Comparison of ENCODE assay signal across 21 cellular contexts in genomic region chr2:41527525-41528323, GRCh38.
A peak's percentile ranks its signal among the peaks of the same experiment; 100 is the strongest.
DNase-seq lines count a peak whose midpoint lies in the region; ATAC-seq, FAIRE-seq and TF ChIP-seq lines count a peak whose summit lies in the region.
"Had no signal": no experiment of that assay in that cellular context is flagged by ENCODE, and none has a peak within 500 bp of the region (broad histone marks: within the 10 kb centered on the region; RNA-seq: fewer than 3 reads in every experiment).

No MANE protein-coding gene starts in this region.

- no peak overlapping the region for H3K23ac ChIP-seq in IMR-90 (ENCODE audit: low read depth, low read length)

- H3K36me3 ChIP-seq in IMR-90 (ENCODE audit: control insufficient read depth, insufficient read depth, low read length) (no peaks in the 10 kb centered on the region), K562 (ENCODE audit: control insufficient read depth, insufficient read depth, low read length) (no peaks in the 10 kb centered on the region), kidney (ENCODE audit: control insufficient read depth in 1 of 2, insufficient read depth in 2 of 2, low read length in 2 of 2) (no peaks in the 10 kb centered on the region)
- no peaks in the 10 kb centered on the region for H3K36me3 ChIP-seq in CD4-positive, alpha-beta memory T cell (ENCODE audit: insufficient read depth, low read length)
- H3K36me3 ChIP-seq: BLaER1 had no signal

- in situ Hi-C loops in IMR-90 (cut with MboI; ENCODE audit: low sequenced_read_pairs), result no loop called here
- in situ Hi-C loops in K562 (cut with MboI), result no loop called here

- no peak overlapping the region for H2AFZ ChIP-seq in IMR-90 (replicated peaks; ENCODE audit: low read length, poor library complexity)
- no peak overlapping the region for H2AFZ ChIP-seq in K562 (ENCODE audit: low read depth, low read length)
- H2AFZ ChIP-seq: GM23248 had no signal

- no peak overlapping the region for H2AK5ac ChIP-seq in IMR-90 (ENCODE audit: low read depth, low read length)

- H3K27ac Mint-ChIP-seq in CD4-positive, alpha-beta memory T cell, result no peak overlapping the region
- H3K27ac Mint-ChIP-seq: B cell; CD4-positive, CD25-positive, alpha-beta regulatory T cell; CD8-positive, alpha-beta memory T cell had no signal

- peaks cover 0 to 11% (median 3%) of the 10 kb centered on the region in 8 donors for H3K9me3 Mint-ChIP-seq in CD4-positive, alpha-beta memory T cell

- no peaks in the 10 kb centered on the region for H3K9me1 ChIP-seq in IMR-90 (ENCODE audit: insufficient read depth, low read length)
- no peaks in the 10 kb centered on the region for H3K9me1 ChIP-seq in K562 (ENCODE audit: control insufficient read depth, insufficient read depth, low read length)

- CTCF ChIA-PET in IMR-90 (lab: Yijun Ruan, JAX), result no interaction called here
- CTCF ChIA-PET in K562 (lab: Yijun Ruan, JAX; ENCODE audit: low intra/inter-chr PET ratio), result no interaction called here
- CTCF ChIA-PET in CD4-positive, alpha-beta memory T cell (lab: Charles Lee; ENCODE audit: partially characterized antibody), result no interaction called here

- TF ChIP-seq EP300 in K562 (IDR thresholded peaks at IDR 0.05; ENCODE audit: low read length), result no peak

- H2AK9ac ChIP-seq in IMR-90 (replicated peaks; ENCODE audit: low read depth, low read length, poor library complexity), result no peak overlapping the region

- H3K4me3 ChIP-seq in IMR-90 (ENCODE audit: insufficient read depth, low read depth, low read length) (no peak overlapping the region), K562 (no peak overlapping the region), kidney (ENCODE audit: low read length in 2 of 2) (no peak overlapping the region)
- no peak overlapping the region for H3K4me3 ChIP-seq in CD4-positive, alpha-beta memory T cell (ENCODE audit: low read length in 2 of 2)
- H3K4me3 ChIP-seq: BLaER1, GM12878, GM23248 had no signal

- H3K4me2 ChIP-seq in IMR-90 (ENCODE audit: low read depth, low read length) (no peak overlapping the region), K562 (ENCODE audit: insufficient read depth, low read length) (no peak overlapping the region)
- H3K4me2 ChIP-seq: BLaER1 had no signal

- H4K5ac ChIP-seq in IMR-90 (ENCODE audit: low read depth, low read length), result no peak overlapping the region

- no peak overlapping the region for H2BK20ac ChIP-seq in IMR-90 (ENCODE audit: low read depth, low read length)

- H3K4me1 Mint-ChIP-seq in CD4-positive, alpha-beta memory T cell, result no peaks in the 10 kb centered on the region
- H3K4me1 Mint-ChIP-seq: B cell; CD4-positive, CD25-positive, alpha-beta regulatory T cell; CD8-positive, alpha-beta memory T cell had no signal

- no peak overlapping the region for H4K91ac ChIP-seq in IMR-90 (ENCODE audit: insufficient read depth, low read depth, low read length)

- POLR2A ChIA-PET in IMR-90 (lab: Charles Lee; ENCODE audit: unreplicated experiment) (no interaction called here), K562 (lab: Yijun Ruan, JAX) (no interaction called here)
- POLR2A ChIA-PET in CD4-positive, alpha-beta memory T cell (lab: Charles Lee; ENCODE audit: partially characterized antibody), result no interaction called here

- H4K8ac ChIP-seq in IMR-90 (ENCODE audit: low read depth in 2 of 2, low read length in 2 of 2), result no peak overlapping the region

- H3K79me2 ChIP-seq in K562 (ENCODE audit: control insufficient read depth, insufficient read depth, low read length), result no peaks in the 10 kb centered on the region

- TF ChIP-seq RAD21 in IMR-90 (IDR thresholded peaks at IDR 0.05; ENCODE audit: low read length) (no peak), K562 (CRISPR knock-in tag; conservative IDR thresholded peaks at IDR 0.05 in 1 of 2, IDR thresholded peaks at IDR 0.05 in 1 of 2) (no peak)

- no peaks in the 10 kb centered on the region for H3K79me1 ChIP-seq in IMR-90 (ENCODE audit: low read depth in 1 of 2, low read length in 2 of 2)

- dilution Hi-C loops in IMR-90 (cut with HindIII; ENCODE audit: low sequenced_read_pairs, unreplicated experiment), result no loop called here

- H3K14ac ChIP-seq in IMR-90 (replicated peaks; ENCODE audit: low read depth, low read length), result no peak overlapping the region

- H3K27ac ChIP-seq in IMR-90 (ENCODE audit: insufficient read depth, low read length), result no peak overlapping the region
- no peak overlapping the region for H3K27ac ChIP-seq in K562 (ENCODE audit: extremely low read depth, low read depth, low read length)
- no peak overlapping the region for H3K27ac ChIP-seq in kidney (ENCODE audit: low read depth in 2 of 2, low read length in 2 of 2)
- no peak overlapping the region for H3K27ac ChIP-seq in CD4-positive, alpha-beta memory T cell (ENCODE audit: low read depth, low read length)
- H3K27ac ChIP-seq: BLaER1, C4-2B, GM23248 had no signal

- H3K4ac ChIP-seq in IMR-90 (ENCODE audit: low read depth, low read length), result no peak overlapping the region

- no peaks in the 10 kb centered on the region for H3K9me3 ChIP-seq in IMR-90 (ENCODE audit: control insufficient read depth, insufficient read depth, low read length)
- no peaks in the 10 kb centered on the region for H3K9me3 ChIP-seq in K562 (replicated peaks; ENCODE audit: control insufficient read depth, insufficient read depth, low read depth, low read length)
- H3K9me3 ChIP-seq in kidney (ENCODE audit: control insufficient read depth in 1 of 2, low read length in 2 of 2), result no peaks in the 10 kb centered on the region
- no peaks in the 10 kb centered on the region for H3K9me3 ChIP-seq in CD4-positive, alpha-beta memory T cell (ENCODE audit: control insufficient read depth in 1 of 2, low read length in 2 of 2)
- H3K9me3 ChIP-seq: BLaER1 had no signal

- H2BK5ac ChIP-seq in IMR-90 (ENCODE audit: low read depth, low read length, poor library complexity, severe bottlenecking), result no peak overlapping the region

- no peak overlapping the region for H3K4me3 Mint-ChIP-seq in CD4-positive, alpha-beta memory T cell
- H3K4me3 Mint-ChIP-seq: B cell; CD4-positive, CD25-positive, alpha-beta regulatory T cell; CD8-positive, alpha-beta memory T cell; H9 had no signal

- no peak overlapping the region for H3K18ac ChIP-seq in IMR-90 (ENCODE audit: low read depth, low read length)

- no peaks in the 10 kb centered on the region for H3K36me3 Mint-ChIP-seq in CD4-positive, alpha-beta memory T cell
- H3K36me3 Mint-ChIP-seq: CD4-positive, CD25-positive, alpha-beta regulatory T cell; CD8-positive, alpha-beta memory T cell had no signal

- H4K20me1 ChIP-seq in IMR-90 (ENCODE audit: insufficient read depth, low read length) (no peaks in the 10 kb centered on the region), K562 (replicated peaks; ENCODE audit: control insufficient read depth, insufficient read depth, low read length) (no peaks in the 10 kb centered on the region)
- H4K20me1 ChIP-seq: BLaER1 had no signal

- DNase-seq in IMR-90 (no peak), K562 (ENCODE audit: extremely low read depth in 1 of 4, low spot score in 3 of 4) (no peak), kidney (no peak)
- no peak for DNase-seq in activated effector memory CD4-positive, alpha-beta T cell treated with Interleukin-2 at 50 U/mL for 16 hours
- no peak for DNase-seq in CD4-positive, alpha-beta memory T cell
- DNase-seq in stimulated activated CD8-positive, alpha-beta memory T cell treated with anti-CD3 and anti-CD28 coated beads, Interleukin-4, amount 100 ng/mL, for 48 hours, result no peak
- DNase-seq: CD4-positive, CD25-positive, alpha-beta regulatory T cell; CD8-positive, alpha-beta memory T cell; DMS 273 treated with DMSO at 0.1 percent for 48 hours; DMS79; EL; GDM1; GM23248; H9 had no signal

- H3K4me1 ChIP-seq in IMR-90 (ENCODE audit: control insufficient read depth, insufficient read depth, low read length), result no peaks in the 10 kb centered on the region
- H3K4me1 ChIP-seq in K562 (replicated peaks in 1 of 2; ENCODE audit: control insufficient read depth in 2 of 2, insufficient read depth in 2 of 2, low read length in 2 of 2), result no peaks in the 10 kb centered on the region
- no peaks in the 10 kb centered on the region for H3K4me1 ChIP-seq in kidney (ENCODE audit: control insufficient read depth in 1 of 2, insufficient read depth in 1 of 2, low read depth in 1 of 2, low read length in 2 of 2)
- H3K4me1 ChIP-seq in CD4-positive, alpha-beta memory T cell (ENCODE audit: insufficient read depth, low read length), result no peaks in the 10 kb centered on the region

- H3K27me3 ChIP-seq in IMR-90 (ENCODE audit: control insufficient read depth, insufficient read depth, low read length) (no peaks in the 10 kb centered on the region), K562 (ENCODE audit: control insufficient read depth in 2 of 2, insufficient read depth in 2 of 2, low read length in 2 of 2) (no peaks in the 10 kb centered on the region)
- H3K27me3 ChIP-seq in CD4-positive, alpha-beta memory T cell (ENCODE audit: insufficient read depth, low read length), result no peaks in the 10 kb centered on the region
- H3K27me3 ChIP-seq: BLaER1 had no signal

- H2BK120ac ChIP-seq in IMR-90 (ENCODE audit: low read depth, low read length), result no peak overlapping the region

- H3K9ac ChIP-seq in IMR-90 (ENCODE audit: low read depth, low read length), result no peak overlapping the region
- H3K9ac ChIP-seq in K562 (ENCODE audit: insufficient read depth in 1 of 2, low read depth in 2 of 2, low read length in 2 of 2), result no peak overlapping the region
- no peak overlapping the region for H3K9ac ChIP-seq in kidney (ENCODE audit: low read length in 2 of 2)
- H3K9ac ChIP-seq: BLaER1, GM23248 had no signal

- no peak overlapping the region for H3K56ac ChIP-seq in IMR-90 (ENCODE audit: extremely low read depth, insufficient read depth, low read length)

- FAIRE-seq in K562 (lab: Jason Lieb, UNC), result no peak
- FAIRE-seq in kidney (lab: Jason Lieb, UNC), result peak; percentile 27
- FAIRE-seq: D721Med, GM12878, GM19239 had no signal

- no peaks in the 10 kb centered on the region for H3K27me3 Mint-ChIP-seq in CD4-positive, alpha-beta memory T cell
- H3K27me3 Mint-ChIP-seq: B cell; CD4-positive, CD25-positive, alpha-beta regulatory T cell had no signal

- TF ChIP-seq CTCF in IMR-90 (conservative IDR thresholded peaks at IDR 0.05; ENCODE audit: low read depth, low read length) (no peak), K562 (IDR thresholded peaks at IDR 0.05 in 2 of 3, conservative IDR thresholded peaks at IDR 0.05 in 1 of 3; ENCODE audit: insufficient read depth in 2 of 3, low read depth in 1 of 3, low read length in 3 of 3) (no peak), kidney (IDR thresholded peaks at IDR 0.05; ENCODE audit: borderline replicate concordance, extremely low read depth, insufficient read depth) (no peak)

- BruUV-seq in IMR-90 (replicated peaks; lab: Mats Ljungman, UMichigan) (no TSS peak), K562 (replicated peaks; lab: Mats Ljungman, UMichigan) (no TSS peak)

- no peak for ATAC-seq in IMR-90 (ENCODE audit: low read depth)
- ATAC-seq in K562, result no peak
- ATAC-seq: GM12878, HCT116 had no signal

- H2BK15ac ChIP-seq in IMR-90 (ENCODE audit: low read depth, low read length), result no peak overlapping the region

- WGBS in IMR-90 (ENCODE audit: extremely low coverage in 2 of 2, insufficient read length in 1 of 2), 2 experiments, result no CpG with 5 or more reads among the region's 6 CpGs
- 4% methylated on average over 6 of the region's 6 CpGs for WGBS in K562 (ENCODE audit: insufficient coverage, low coverage, missing lambda C conversion rate)

- intact Hi-C loops in IMR-90 (cut with micrococcal nuclease) (no loop called here), K562 (cut with micrococcal nuclease) (no loop called here), kidney (cut with DNase I) (no loop called here)
- intact Hi-C loops in CD4-positive, alpha-beta memory T cell (cut with micrococcal nuclease), result no loop called here

- no peak for TF ChIP-seq POLR2A in IMR-90 (IDR thresholded peaks at IDR 0.05; ENCODE audit: low read depth, low read length)
- TF ChIP-seq POLR2A in K562 (conservative IDR thresholded peaks at IDR 0.05), result no peak
